Comparison of ENCODE assay signal across 9 cellular contexts in genomic region chr10:34528320-34528719, GRCh38.
DNase-seq lines count a peak whose midpoint lies in the region; ATAC-seq, FAIRE-seq and TF ChIP-seq lines count a peak whose summit lies in the region.
"Had no signal": no experiment of that assay in that cellular context is flagged by ENCODE, and none has a peak within 500 bp of the region (broad histone marks: within the 10 kb centered on the region; RNA-seq: fewer than 3 reads in every experiment).

No MANE protein-coding gene starts in this region.

- H3K9me3 ChIP-seq in osteoblast (ENCODE audit: low read depth, low read length) (no peaks in the 10 kb centered on the region), Peyer's patch (no peaks in the 10 kb centered on the region)

- no peak overlapping the region for H2AFZ ChIP-seq in osteoblast (ENCODE audit: low read length)

- peak; percentile 41 for ATAC-seq in GM19023 (IDR thresholded peaks at IDR 0.05; ENCODE audit: unreplicated experiment)

- H3K4me1 ChIP-seq in osteoblast (ENCODE audit: insufficient read depth, low read length), result peaks cover 38% of the 10 kb centered on the region
- peaks cover 0 to 7% (median 0%) of the 10 kb centered on the region in 4 donors for H3K4me1 ChIP-seq in Peyer's patch

- DNase-seq in HTR-8/SVneo (ENCODE audit: insufficient read length, low spot score) (peak; percentile 76), brain pericyte (ENCODE audit: low read depth, low spot score) (peak; percentile 24), osteoblast (ENCODE audit: insufficient read length, low spot score, missing footprints) (peak; percentile 34), Peyer's patch (no peak), AML-193 (lab: John Stamatoyannopoulos, UW) (no peak), NCI-H1092 treated with DMSO at 0.1 percent for 48 hours (lab: John Stamatoyannopoulos, UW) (no peak), HuH-7 (ENCODE audit: low spot score) (no peak)

- H3K27me3 ChIP-seq in osteoblast (ENCODE audit: insufficient read depth, low read length) (no peaks in the 10 kb centered on the region), Peyer's patch (no peaks in the 10 kb centered on the region)

- H3K36me3 ChIP-seq in osteoblast (ENCODE audit: insufficient read depth, low read length), result no peaks in the 10 kb centered on the region
- H3K36me3 ChIP-seq in Peyer's patch, result no peaks in the 10 kb centered on the region

- FAIRE-seq in HTR-8/SVneo (lab: Jason Lieb, UNC), result peak; percentile 94

- no peak for TF ChIP-seq POLR2A in Peyer's patch (IDR thresholded peaks at IDR 0.05)

- no peaks in the 10 kb centered on the region for H4K20me1 ChIP-seq in osteoblast (ENCODE audit: insufficient read depth, low read length)

- peaks cover 9% of the 10 kb centered on the region for H3K79me2 ChIP-seq in osteoblast (ENCODE audit: insufficient read depth, low read length)

- H3K27ac ChIP-seq in osteoblast (ENCODE audit: low read depth, low read length), result peak overlapping the region; percentile 99
- no peak overlapping the region for H3K27ac ChIP-seq in Peyer's patch
- H3K27ac ChIP-seq: HL-60 had no signal

- H3K4me3 ChIP-seq in osteoblast (ENCODE audit: insufficient read depth, low read length) (no peak overlapping the region), Peyer's patch (no peak overlapping the region)

- H3K4me2 ChIP-seq in osteoblast (ENCODE audit: insufficient read depth, low read length), result peak overlapping the region; percentile 73

- TF ChIP-seq CTCF in osteoblast (IDR thresholded peaks at IDR 0.05; ENCODE audit: extremely low read depth, low read depth, low read length) (no peak), Peyer's patch (IDR thresholded peaks at IDR 0.05) (no peak)

Comparison
In these comparisons a context has a peak if more than half of its experiments do, and no peak if none do; other contexts are left out.
1. DNase-seq: peak in HTR-8/SVneo (single experiment), brain pericyte (single experiment) and osteoblast (single experiment); none in Peyer's patch (0 of 3), AML-193 (0 of 2), NCI-H1092 treated with DMSO at 0.1 percent for 48 hours (single experiment) and HuH-7 (single experiment).